In genomic region chr10:127196955-127197432, GRCh38 we compare ENCODE assay signal across 12 cellular contexts. TPM values are rescaled to one million over a fixed set of nuclear protein-coding genes. Genes with fewer than 3 reads are reported as not detected.
DNase-seq lines count a peak whose midpoint lies in the region; ATAC-seq and TF ChIP-seq lines count a peak whose summit lies in the region.
"Had no signal": no experiment of that assay in that cellular context is flagged by ENCODE, and none has a peak within 500 bp of the region (broad histone marks: within the 10 kb centered on the region; RNA-seq: fewer than 3 reads in every experiment).

No MANE protein-coding gene starts in this region.

- CTCF ChIA-PET in HEK293T (lab: Yijun Ruan, JAX) (interaction anchor here (0.6 to 1.0 kb wide), 2 partner anchors 9 to 146 kb away, joined by 3 to 5 read pairs; no protein-coding TSS in a partner anchor), WTC11 (lab: Charles Lee) (interaction anchor here (0.7 to 2.1 kb wide), 8 partner anchors 19 to 657 kb away, joined by 3 to 11 read pairs (median 4); no protein-coding TSS in a partner anchor)

- H3K36me3 Mint-ChIP-seq in WTC11: no peaks in the 10 kb centered on the region
- H3K36me3 Mint-ChIP-seq: IgD-negative memory B cell had no signal

- ATAC-seq in WTC11 (peak; percentile 12), GM19463 (IDR thresholded peaks at IDR 0.05; ENCODE audit: unreplicated experiment) (no peak), GM18909 (IDR thresholded peaks at IDR 0.05; ENCODE audit: poor library complexity, unreplicated experiment) (no peak)

- H3K4me1 Mint-ChIP-seq in WTC11: peaks cover 24% of the 10 kb centered on the region
- H3K4me1 Mint-ChIP-seq: IgD-negative memory B cell had no signal

- no peak overlapping the region for H3K27ac Mint-ChIP-seq in WTC11
- H3K27ac Mint-ChIP-seq: IgD-negative memory B cell had no signal

- TF ChIP-seq CTCF in WTC11 (IDR thresholded peaks at IDR 0.05) (no peak), retinal pigment epithelial cell (conservative IDR thresholded peaks at IDR 0.05; ENCODE audit: low read depth, low read length) (no peak)

- intact Hi-C loops in head of caudate nucleus (cut with DNase I): no loop called here

- DNase-seq in HEK293T (ENCODE audit: extremely low spot score): peak; percentile 19
- DNase-seq in WTC11 (ENCODE audit: low spot score): no peak
- DNase-seq in head of caudate nucleus: peak in 24 of 42 donors; percentile 10 to 63 (median 26)
- DNase-seq in retinal pigment epithelial cell (ENCODE audit: low read depth): no peak
- no peak for DNase-seq in 8988T
- DNase-seq: activated T-cell treated with anti-CD3 and anti-CD28 coated beads, Interleukin-2, amount 50 U/mL, for 1 hour; cortex of kidney; GDM1 had no signal

- peak overlapping the region; percentile 46 for H3K4me3 ChIP-seq in retinal pigment epithelial cell (ENCODE audit: low read length)

- H3K27me3 Mint-ChIP-seq in WTC11 (ENCODE audit: low read depth): peaks cover 36% of the 10 kb centered on the region

- POLR2A ChIA-PET in HEK293T (lab: Yijun Ruan, JAX): no interaction called here
- POLR2A ChIA-PET in WTC11 (lab: Charles Lee): interaction anchor here (0.9 kb wide), 1 partner anchor 47 kb away, joined by 3 read pairs; no protein-coding TSS in a partner anchor

- H3K4me3 Mint-ChIP-seq in WTC11: peak overlapping the region; percentile 75

- no peaks in the 10 kb centered on the region for H3K9me3 Mint-ChIP-seq in WTC11

TF ChIP-seq in HEK293T, 16 proteins besides CTCF, POLR2A, EP300 and RAD21:
- TF ChIP-seq SUZ12 (IDR thresholded peaks at IDR 0.05) (no peak), FOXK2 (IDR thresholded peaks at IDR 0.05) (no peak), FOXM1 (IDR thresholded peaks at IDR 0.05; ENCODE audit: borderline replicate concordance) (no peak), L3MBTL2 (conservative IDR thresholded peaks at IDR 0.05) (no peak), FOXA1 (IDR thresholded peaks at IDR 0.05) (no peak), LEF1 (IDR thresholded peaks at IDR 0.05; ENCODE audit: borderline replicate concordance) (no peak), CTBP1 (IDR thresholded peaks at IDR 0.05; ENCODE audit: borderline replicate concordance) (no peak), ELF4 (IDR thresholded peaks at IDR 0.05) (no peak), ZNF384 (IDR thresholded peaks at IDR 0.05) (no peak), SP1 (IDR thresholded peaks at IDR 0.05) (no peak), NFRKB (IDR thresholded peaks at IDR 0.05) (no peak), BHLHE40 (IDR thresholded peaks at IDR 0.05; ENCODE audit: borderline replicate concordance) (no peak)

TF ChIP-seq in WTC11, 78 proteins besides CTCF, POLR2A, EP300 and RAD21:
- TF ChIP-seq USF2 (CRISPR knock-in tag; IDR thresholded peaks at IDR 0.05) (0 out of 2 replicates have a peak, but pooled peaks have one; percentile 8), ZNF263 (CRISPR knock-in tag; IDR thresholded peaks at IDR 0.05; ENCODE audit: low read depth) (no peak)

RNA-seq across cellular contexts. Expression of gene INSYN2A, which starts 0.6 kb away (rescaled TPM):
- total RNA-seq in WTC11 (2021): 0.13 to 0.23 TPM (median 0.21 TPM) in 3 replicates
- total RNA-seq: T-helper 2 cell treated with Interferon-gamma antibody and Interleukin-4, amounts not matched to agents 100 ng/mL and 5 ng/mL, for 36 hours had no signal

Comparison
In these comparisons a context has a peak if more than half of its experiments do, and no peak if none do; other contexts are left out.
1. DNase-seq: peak in HEK293T (single experiment) and head of caudate nucleus (24 of 42); none in WTC11 (single experiment), retinal pigment epithelial cell (single experiment) and 8988T (single experiment).